In genomic region chr17:1834378-1835149, GRCh38 we compare ENCODE assay signal across 1 cellular context.
TF ChIP-seq lines count a peak whose summit lies in the region.

No MANE protein-coding gene starts in this region.

TF ChIP-seq in GM12878, 131 proteins besides CTCF, POLR2A, EP300 and RAD21 (continued from another document and continues in another):
- TF ChIP-seq BCLAF1 (IDR thresholded peaks at IDR 0.05), result no peak
- peak; percentile 84 for TF ChIP-seq JUNB (IDR thresholded peaks at IDR 0.05)
- TF ChIP-seq NR2C1 (IDR thresholded peaks at IDR 0.05), result no peak
- TF ChIP-seq NR2F1 (conservative IDR thresholded peaks at IDR 0.05), result peak; percentile 42; the same call in 1 of the 2 replicates
- peak; percentile 76 for TF ChIP-seq BCL11A (IDR thresholded peaks at IDR 0.05; ENCODE audit: low read depth, low read length)
- no peak for TF ChIP-seq ATF3 (IDR thresholded peaks at IDR 0.05; ENCODE audit: borderline replicate concordance, extremely low read depth, low read depth, low read length)
- TF ChIP-seq PRDM15 (CRISPR knock-in tag; IDR thresholded peaks at IDR 0.05), result no peak
- no peak for TF ChIP-seq KLF5 (IDR thresholded peaks at IDR 0.05; ENCODE audit: partially characterized antibody)
- TF ChIP-seq YY1 (IDR thresholded peaks at IDR 0.05; ENCODE audit: low read depth, low read length), result no peak
- no peak for TF ChIP-seq ASH2L (IDR thresholded peaks at IDR 0.05; ENCODE audit: borderline replicate concordance, low read depth)
- peak; percentile 87 for TF ChIP-seq ATF2 (IDR thresholded peaks at IDR 0.05; ENCODE audit: low read length)
- no peak for TF ChIP-seq GATAD2B (conservative IDR thresholded peaks at IDR 0.05; ENCODE audit: low read depth)
- TF ChIP-seq PBX3 (IDR thresholded peaks at IDR 0.05; ENCODE audit: insufficient replicate concordance, low read depth, low read length), result no peak
- peak; percentile 52; the same call in 1 of the 2 replicates for TF ChIP-seq NBN (IDR thresholded peaks at IDR 0.05)
- no peak for TF ChIP-seq SIX5 (IDR thresholded peaks at IDR 0.05; ENCODE audit: low read depth, low read length, severe bottlenecking)
- no peak for TF ChIP-seq NFYA (IDR thresholded peaks at IDR 0.05; ENCODE audit: borderline replicate concordance, low read depth, low read length)
- TF ChIP-seq ZNF384 (IDR thresholded peaks at IDR 0.05; ENCODE audit: borderline replicate concordance, low read depth, low read length), result no peak
- peak; percentile 19; the same call in 1 of the 2 replicates for TF ChIP-seq GABPA (IDR thresholded peaks at IDR 0.05; ENCODE audit: low read depth)
- TF ChIP-seq SPI1 (IDR thresholded peaks at IDR 0.05; ENCODE audit: borderline replicate concordance, insufficient read depth, low read depth, low read length), result peak; percentile 46; the same call in 1 of the 2 replicates
- no peak for TF ChIP-seq ELK1 (IDR thresholded peaks at IDR 0.05; ENCODE audit: low read depth, low read length)
- no peak for TF ChIP-seq SP1 (IDR thresholded peaks at IDR 0.05; ENCODE audit: low read depth, low read length)
- no peak for TF ChIP-seq CHD2 (IDR thresholded peaks at IDR 0.05; ENCODE audit: borderline replicate concordance, low read depth, low read length)
- TF ChIP-seq MLLT1 (IDR thresholded peaks at IDR 0.05), result 0 out of 2 replicates have a peak, but pooled peaks have one; percentile 63
- TF ChIP-seq TBL1XR1 (IDR thresholded peaks at IDR 0.05; ENCODE audit: low read depth, low read length), result peak; percentile 86
- TF ChIP-seq WRNIP1 (IDR thresholded peaks at IDR 0.05; ENCODE audit: borderline replicate concordance, low read depth, low read length), result no peak
- no peak for TF ChIP-seq JUND (IDR thresholded peaks at IDR 0.05; ENCODE audit: low read depth, low read length)
- TF ChIP-seq E2F8 (IDR thresholded peaks at IDR 0.05; ENCODE audit: low read depth, partially characterized antibody), result no peak
- TF ChIP-seq ZBED1 (IDR thresholded peaks at IDR 0.05; ENCODE audit: borderline replicate concordance), result peak; percentile 69; the same call in 1 of the 2 replicates
- peak; percentile 92 for TF ChIP-seq SKIL (IDR thresholded peaks at IDR 0.05; ENCODE audit: low read depth, poor library complexity, severe bottlenecking)
- TF ChIP-seq ZSCAN29 (IDR thresholded peaks at IDR 0.05), result no peak
- no peak for TF ChIP-seq RB1 (IDR thresholded peaks at IDR 0.05; ENCODE audit: borderline replicate concordance)
- no peak for TF ChIP-seq CUX1 (IDR thresholded peaks at IDR 0.05; ENCODE audit: insufficient replicate concordance, low read depth, low read length)
- TF ChIP-seq NR2C2 (IDR thresholded peaks at IDR 0.05; ENCODE audit: borderline replicate concordance, control insufficient read depth, insufficient read length, low read depth), result no peak
